In the genomic region with DNA sequence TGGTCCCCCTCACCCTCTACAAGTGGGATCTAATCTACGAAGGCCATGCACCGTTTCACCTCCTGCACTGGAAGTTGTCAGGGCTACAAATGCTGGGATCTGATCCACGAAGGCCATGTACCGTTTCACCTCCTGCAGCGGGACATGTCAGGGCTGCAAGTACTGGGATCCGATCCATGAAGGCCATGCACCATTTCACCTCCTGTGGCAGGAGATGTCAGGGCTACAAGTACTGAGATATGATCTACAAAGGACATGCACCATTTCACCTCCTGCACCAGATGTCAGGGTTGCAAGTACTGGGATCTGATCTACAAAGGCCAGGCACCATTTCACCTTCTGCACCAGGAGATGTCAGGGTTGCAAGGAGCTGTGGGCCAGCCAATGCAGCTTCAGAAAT, we compare ENCODE assay signal across 24 cellular contexts. TPM values are rescaled to one million over a fixed set of nuclear protein-coding genes. Genes with fewer than 3 reads are reported as not detected.
"Had no signal": no experiment of that assay in that cellular context is flagged by ENCODE, and none has a peak within 500 bp of the region (broad histone marks: within the 10 kb centered on the region; RNA-seq: fewer than 3 reads in every experiment).

No MANE protein-coding gene starts in this region.

- H3K4me2 ChIP-seq: hepatocyte had no signal

- H3K27me3 Mint-ChIP-seq: activated CD4-positive, alpha-beta memory T cell treated with anti-CD3 and anti-CD28 coated beads for 36 hours; activated naive CD4-positive, alpha-beta T cell treated with anti-CD3 and anti-CD28 coated beads, Interleukin-2, amount 10 ng/mL, durations not matched to agents 7 days and 5 days; memory B cell; natural killer cell treated with Interleukin-12 subunit alpha and Interleukin-12 subunit beta and Interleukin-15 and Interleukin-18, amount 100 ng/mL, for 72 hours; stimulated activated naive CD8-positive, alpha-beta T cell treated with anti-CD3 and anti-CD28 coated beads, Interleukin-15, Interleukin-2, amounts not matched to agents 100 ng/mL and 50 ng/mL, for 24 hours had no signal

- H3K79me2 ChIP-seq: hepatocyte had no signal

- H3K27me3 ChIP-seq: body of pancreas, neutrophil, ovary, thyroid gland had no signal

- H3K36me3 ChIP-seq: ovary, thyroid gland had no signal

- H3K4me3 ChIP-seq: body of pancreas, hepatocyte, ovary, psoas muscle, thyroid gland had no signal

- DNase-seq: activated CD4-positive, alpha-beta memory T cell treated with anti-CD3 and anti-CD28 coated beads for 36 hours; activated CD4-positive, alpha-beta T cell treated with anti-CD3 and anti-CD28 coated beads for 48 hours; activated effector memory CD4-positive, alpha-beta T cell treated with anti-CD3 and anti-CD28 coated beads, Interleukin-2, amount 50 U/mL, for 16 hours; activated naive CD4-positive, alpha-beta T cell treated with anti-CD3 and anti-CD28 coated beads, Interleukin-2, amount 10 ng/mL, durations not matched to agents 7 days and 5 days; activated T-cell treated with anti-CD3 and anti-CD28 coated beads, Interleukin-2, amount 50 U/mL, for 72 hours; amygdala; body of pancreas; dermis blood vessel endothelial cell; effector CD8-positive, alpha-beta T cell; glutamatergic neuron; ovary; psoas muscle; right cardiac atrium; stimulated activated CD4-positive, alpha-beta T cell treated with anti-CD3 and anti-CD28 coated beads, Interleukin-4, amount 100 ng/mL, for 4 hours; substantia nigra; T-helper 2 cell; thyroid gland had no signal

- H3K36me3 Mint-ChIP-seq: activated CD4-positive, alpha-beta memory T cell treated with anti-CD3 and anti-CD28 coated beads for 36 hours; activated naive CD4-positive, alpha-beta T cell treated with anti-CD3 and anti-CD28 coated beads, Interleukin-2, amount 10 ng/mL, durations not matched to agents 7 days and 5 days; memory B cell; natural killer cell treated with Interleukin-12 subunit alpha and Interleukin-12 subunit beta and Interleukin-15 and Interleukin-18, amount 100 ng/mL, for 72 hours had no signal

- H2AFZ ChIP-seq: hepatocyte had no signal

- FAIRE-seq: frontal cortex had no signal

- ATAC-seq: activated T-cell treated with anti-CD3 and anti-CD28 coated beads, Interleukin-2, amount 50 U/mL, for 72 hours; body of pancreas; natural killer cell treated with Interleukin-12 subunit alpha and Interleukin-12 subunit beta and Interleukin-15 and Interleukin-18, amount 100 ng/mL, for 72 hours; psoas muscle had no signal

- H3K9me3 Mint-ChIP-seq: activated CD4-positive, alpha-beta memory T cell treated with anti-CD3 and anti-CD28 coated beads for 36 hours; activated naive CD4-positive, alpha-beta T cell treated with anti-CD3 and anti-CD28 coated beads, Interleukin-2, amount 10 ng/mL, durations not matched to agents 7 days and 5 days; activated T-cell treated with anti-CD3 and anti-CD28 coated beads, Interleukin-2, amount 50 U/mL, for 72 hours; memory B cell; natural killer cell treated with Interleukin-12 subunit alpha and Interleukin-12 subunit beta and Interleukin-15 and Interleukin-18, amount 100 ng/mL, for 72 hours; stimulated activated naive CD8-positive, alpha-beta T cell treated with anti-CD3 and anti-CD28 coated beads, Interleukin-15, Interleukin-2, amounts not matched to agents 100 ng/mL and 50 ng/mL, for 24 hours had no signal

- H3K4me3 Mint-ChIP-seq: activated CD4-positive, alpha-beta memory T cell treated with anti-CD3 and anti-CD28 coated beads for 36 hours; activated naive CD4-positive, alpha-beta T cell treated with anti-CD3 and anti-CD28 coated beads, Interleukin-2, amount 10 ng/mL, durations not matched to agents 7 days and 5 days; activated T-cell treated with anti-CD3 and anti-CD28 coated beads, Interleukin-2, amount 50 U/mL, for 72 hours; memory B cell; natural killer cell treated with Interleukin-12 subunit alpha and Interleukin-12 subunit beta and Interleukin-15 and Interleukin-18, amount 100 ng/mL, for 72 hours; stimulated activated naive CD8-positive, alpha-beta T cell treated with anti-CD3 and anti-CD28 coated beads, Interleukin-15, Interleukin-2, amounts not matched to agents 100 ng/mL and 50 ng/mL, for 24 hours had no signal

- H3K27ac Mint-ChIP-seq: activated CD4-positive, alpha-beta memory T cell treated with anti-CD3 and anti-CD28 coated beads for 36 hours; activated naive CD4-positive, alpha-beta T cell treated with anti-CD3 and anti-CD28 coated beads, Interleukin-2, amount 10 ng/mL, durations not matched to agents 7 days and 5 days; memory B cell; natural killer cell treated with Interleukin-12 subunit alpha and Interleukin-12 subunit beta and Interleukin-15 and Interleukin-18, amount 100 ng/mL, for 72 hours; stimulated activated naive CD8-positive, alpha-beta T cell treated with anti-CD3 and anti-CD28 coated beads, Interleukin-15, Interleukin-2, amounts not matched to agents 100 ng/mL and 50 ng/mL, for 24 hours had no signal

- H3K9me3 ChIP-seq: body of pancreas, neutrophil, ovary, psoas muscle, thyroid gland had no signal

- H3K27ac ChIP-seq: body of pancreas, hepatocyte, neutrophil, ovary, psoas muscle, thyroid gland had no signal

RNA-seq across cellular contexts. Expression of a gene that starts 35.9 kb away (rescaled TPM):
- total RNA-seq: activated CD4-positive, alpha-beta memory T cell treated with anti-CD3 and anti-CD28 coated beads for 36 hours; activated T-cell treated with anti-CD3 and anti-CD28 coated beads, Interleukin-2, amount 50 U/mL, for 72 hours; body of pancreas; dermis blood vessel endothelial cell; frontal cortex; hepatocyte; natural killer cell treated with Interleukin-12 subunit alpha and Interleukin-12 subunit beta and Interleukin-15 and Interleukin-18, amount 100 ng/mL, for 72 hours; ovary; psoas muscle; right cardiac atrium; thyroid gland; ureter had no signal
- polyA plus RNA-seq: hepatocyte, ovary, psoas muscle, right cardiac atrium had no signal
